ENCODE assay signal across 9 cellular contexts in genomic region chr17:41734139-41734948, GRCh38. TPM values are rescaled to one million over a fixed set of nuclear protein-coding genes. Genes with fewer than 3 reads are reported as not detected.
DNase-seq lines count a peak whose midpoint lies in the region; ATAC-seq, FAIRE-seq and TF ChIP-seq lines count a peak whose summit lies in the region.
"Had no signal": no experiment of that assay in that cellular context is flagged by ENCODE, and none has a peak within 500 bp of the region (broad histone marks: within the 10 kb centered on the region; RNA-seq: fewer than 3 reads in every experiment).

A gene with protein sequence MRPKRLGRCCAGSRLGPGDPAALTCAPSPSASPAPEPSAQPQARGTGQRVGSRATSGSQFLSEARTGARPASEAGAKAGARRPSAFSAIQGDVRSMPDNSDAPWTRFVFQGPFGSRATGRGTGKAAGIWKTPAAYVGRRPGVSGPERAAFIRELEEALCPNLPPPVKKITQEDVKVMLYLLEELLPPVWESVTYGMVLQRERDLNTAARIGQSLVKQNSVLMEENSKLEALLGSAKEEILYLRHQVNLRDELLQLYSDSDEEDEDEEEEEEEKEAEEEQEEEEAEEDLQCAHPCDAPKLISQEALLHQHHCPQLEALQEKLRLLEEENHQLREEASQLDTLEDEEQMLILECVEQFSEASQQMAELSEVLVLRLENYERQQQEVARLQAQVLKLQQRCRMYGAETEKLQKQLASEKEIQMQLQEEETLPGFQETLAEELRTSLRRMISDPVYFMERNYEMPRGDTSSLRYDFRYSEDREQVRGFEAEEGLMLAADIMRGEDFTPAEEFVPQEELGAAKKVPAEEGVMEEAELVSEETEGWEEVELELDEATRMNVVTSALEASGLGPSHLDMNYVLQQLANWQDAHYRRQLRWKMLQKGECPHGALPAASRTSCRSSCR (minus strand): TSS chr17:41734643. CDS start chr17:41734634, 9 bp downstream.

- CTCF ChIA-PET in HepG2 (lab: Yijun Ruan, JAX; ENCODE audit: low intra/inter-chr PET ratio, low total read pairs): no interaction called here

- in situ Hi-C loops in HepG2 (cut with HindIII; ENCODE audit: extremely low pct_ligation_motif_present, low pct_unique_long_range_greater_than_20kb): no loop called here

- H4K20me1 ChIP-seq in HepG2 (ENCODE audit: insufficient read depth, low read length): no peaks in the 10 kb centered on the region

- peaks cover 26% of the 10 kb centered on the region for H3K4me1 ChIP-seq in HepG2 (ENCODE audit: insufficient read depth, low read length)
- no peaks in the 10 kb centered on the region for H3K4me1 ChIP-seq in thymus (ENCODE audit: control insufficient read depth, insufficient read depth, low read length)

- POLR2A ChIA-PET in HepG2 (lab: Yijun Ruan, JAX): interaction anchor here (0.6 to 1.9 kb wide), 7 partner anchors 11 to 225 kb away, joined by 3 to 6 read pairs (median 4); partner anchors contain the start of genes EIF1, JUP and P3H4

- no peak for TF ChIP-seq CTCF in HepG2 (CRISPR knock-in tag; IDR thresholded peaks at IDR 0.05)

- no peak within 1 kb of the TSS for H3K9ac ChIP-seq in HepG2 (ENCODE audit: insufficient read depth, low read depth, low read length)

- no peak for FAIRE-seq in HepG2 (lab: Jason Lieb, UNC)

- H3K27me3 ChIP-seq in HepG2 (ENCODE audit: control insufficient read depth in 1 of 2, insufficient read depth in 2 of 2, low read length in 2 of 2) (peaks cover 25 to 74% of the 10 kb centered on the region in 2 experiments), thymus (ENCODE audit: control insufficient read depth, insufficient read depth) (peaks cover 47% of the 10 kb centered on the region)

- peak within 1 kb of the TSS; percentile 76 for H3K4me2 ChIP-seq in HepG2 (ENCODE audit: low read depth, low read length)

- H3K9me3 ChIP-seq in HepG2 (ENCODE audit: low read length): no peaks in the 10 kb centered on the region
- H3K9me3 ChIP-seq in thymus (ENCODE audit: control insufficient read depth): no peaks in the 10 kb centered on the region
- H3K9me3 ChIP-seq: SJSA1 had no signal

- 3% methylated on average over 44 of the region's 77 CpGs for WGBS in HepG2 (ENCODE audit: low lambda C conversion rate)
- WGBS in thymus: 3% methylated on average over 77 of the region's 77 CpGs

- intact Hi-C loops in HepG2 (cut with micrococcal nuclease; ENCODE audit: unreplicated experiment): no loop called here

- H3K79me2 ChIP-seq in HepG2 (ENCODE audit: insufficient read depth, low read length): no peaks in the 10 kb centered on the region

- H3K36me3 ChIP-seq in HepG2 (replicated peaks in 1 of 2; ENCODE audit: control insufficient read depth in 1 of 2, insufficient read depth in 2 of 2, low read length in 2 of 2) (no peaks in the 10 kb centered on the region), thymus (ENCODE audit: control insufficient read depth, insufficient read depth) (no peaks in the 10 kb centered on the region)
- H3K36me3 ChIP-seq: SJSA1 had no signal

- peak within 1 kb of the TSS; percentile 29 for H3K27ac ChIP-seq in cingulate gyrus (ENCODE audit: low read depth, low read length)
- no peak within 1 kb of the TSS for H3K27ac ChIP-seq in HepG2 (ENCODE audit: extremely low read length, insufficient read depth, low read length)
- H3K27ac ChIP-seq in thymus (ENCODE audit: low read depth): no peak within 1 kb of the TSS
- H3K27ac ChIP-seq: SJSA1 had no signal

- peak; percentile 84 to 90 for TF ChIP-seq POLR2A in HepG2 (IDR thresholded peaks at IDR 0.05; ENCODE audit: insufficient read depth in 1 of 2, low read depth in 2 of 2, low read length in 2 of 2)

- H2AFZ ChIP-seq in HepG2 (ENCODE audit: low read length): no peak within 1 kb of the TSS

- BruUV-seq in HepG2 (replicated peaks; lab: Mats Ljungman, UMichigan): no TSS peak

- ATAC-seq in HepG2 (peak; percentile 57), HG03354 (IDR thresholded peaks at IDR 0.05; ENCODE audit: poor library complexity, severe bottlenecking, unreplicated experiment) (no peak)

- H3K4me3 ChIP-seq in GM08714 (ENCODE audit: low read length): 0 out of 2 replicates have a peak within 1 kb of the TSS, but pooled peaks have one; percentile 13
- peak within 1 kb of the TSS; percentile 48 to 72 (median 58) for H3K4me3 ChIP-seq in HepG2 (replicated peaks in 1 of 3; ENCODE audit: insufficient read depth in 1 of 3, low read depth in 2 of 3, low read length in 3 of 3)
- H3K4me3 ChIP-seq in thymus (ENCODE audit: low read length): peak within 1 kb of the TSS; percentile 29
- H3K4me3 ChIP-seq: SJSA1 had no signal

- no peak for TF ChIP-seq EP300 in HepG2 (IDR thresholded peaks at IDR 0.05; ENCODE audit: low read depth in 2 of 2, low read length in 2 of 2)
- TF ChIP-seq EP300 in HepG2 (CRISPR knock-in tag; IDR thresholded peaks at IDR 0.05; ENCODE audit: borderline replicate concordance): 0 out of 2 replicates have a peak, but pooled peaks have one; percentile 13

- no peak for TF ChIP-seq RAD21 in HepG2 (CRISPR knock-in tag; IDR thresholded peaks at IDR 0.05)

- DNase-seq in HepG2 (ENCODE audit: low spot score) (no peak), NCI-H524 treated with DMSO at 0.1 percent for 48 hours (lab: John Stamatoyannopoulos, UW) (no peak), T-helper 9 cell (no peak)

TF ChIP-seq in PFSK-1, 5 proteins besides CTCF, POLR2A, EP300 and RAD21 (continues in another document):
- TF ChIP-seq FOXP2 (optimal IDR thresholded peaks at IDR 0.05; ENCODE audit: borderline replicate concordance, extremely low read depth, extremely low read length, insufficient read depth) (peak; percentile 14), SIN3A (IDR thresholded peaks at IDR 0.05; ENCODE audit: borderline replicate concordance, insufficient read depth, low read length) (no peak)

TF ChIP-seq in HepG2, 621 proteins besides CTCF, POLR2A, EP300 and RAD21 (continues in another document):
- TF ChIP-seq ETV6 (CRISPR knock-in tag; conservative IDR thresholded peaks at IDR 0.05) (peak; percentile 29; the same call in 1 of the 2 replicates), ZNF33A (CRISPR knock-in tag; IDR thresholded peaks at IDR 0.05; ENCODE audit: borderline replicate concordance) (no peak), DNMT3B (CRISPR knock-in tag; conservative IDR thresholded peaks at IDR 0.05) (no peak), MBNL3 (CRISPR knock-in tag; conservative IDR thresholded peaks at IDR 0.05) (no peak)
- TF ChIP-seq, protein P1, sequence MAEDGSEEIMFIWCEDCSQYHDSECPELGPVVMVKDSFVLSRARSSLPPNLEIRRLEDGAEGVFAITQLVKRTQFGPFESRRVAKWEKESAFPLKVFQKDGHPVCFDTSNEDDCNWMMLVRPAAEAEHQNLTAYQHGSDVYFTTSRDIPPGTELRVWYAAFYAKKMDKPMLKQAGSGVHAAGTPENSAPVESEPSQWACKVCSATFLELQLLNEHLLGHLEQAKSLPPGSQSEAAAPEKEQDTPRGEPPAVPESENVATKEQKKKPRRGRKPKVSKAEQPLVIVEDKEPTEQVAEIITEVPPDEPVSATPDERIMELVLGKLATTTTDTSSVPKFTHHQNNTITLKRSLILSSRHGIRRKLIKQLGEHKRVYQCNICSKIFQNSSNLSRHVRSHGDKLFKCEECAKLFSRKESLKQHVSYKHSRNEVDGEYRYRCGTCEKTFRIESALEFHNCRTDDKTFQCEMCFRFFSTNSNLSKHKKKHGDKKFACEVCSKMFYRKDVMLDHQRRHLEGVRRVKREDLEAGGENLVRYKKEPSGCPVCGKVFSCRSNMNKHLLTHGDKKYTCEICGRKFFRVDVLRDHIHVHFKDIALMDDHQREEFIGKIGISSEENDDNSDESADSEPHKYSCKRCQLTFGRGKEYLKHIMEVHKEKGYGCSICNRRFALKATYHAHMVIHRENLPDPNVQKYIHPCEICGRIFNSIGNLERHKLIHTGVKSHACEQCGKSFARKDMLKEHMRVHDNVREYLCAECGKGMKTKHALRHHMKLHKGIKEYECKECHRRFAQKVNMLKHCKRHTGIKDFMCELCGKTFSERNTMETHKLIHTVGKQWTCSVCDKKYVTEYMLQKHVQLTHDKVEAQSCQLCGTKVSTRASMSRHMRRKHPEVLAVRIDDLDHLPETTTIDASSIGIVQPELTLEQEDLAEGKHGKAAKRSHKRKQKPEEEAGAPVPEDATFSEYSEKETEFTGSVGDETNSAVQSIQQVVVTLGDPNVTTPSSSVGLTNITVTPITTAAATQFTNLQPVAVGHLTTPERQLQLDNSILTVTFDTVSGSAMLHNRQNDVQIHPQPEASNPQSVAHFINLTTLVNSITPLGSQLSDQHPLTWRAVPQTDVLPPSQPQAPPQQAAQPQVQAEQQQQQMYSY (CRISPR knock-in tag; IDR thresholded peaks at IDR 0.05): peak; percentile 41; the same call in 1 of the 2 replicates

RNA-seq across cellular contexts. Expression of the gene that starts here (rescaled TPM):
- polyA plus RNA-seq in PFSK-1 (2012; ENCODE audit: insufficient read length, low read depth): 1.7 TPM
- 0.07 and 0.08 TPM in 2 replicates for total RNA-seq in HepG2 (2016; rRNA removed; fragmentation: Illumina TruSeq; extraction: Trizol)
- not detected in 2 replicates for total RNA-seq in HepG2 (2016; cell fraction: cytosol; rRNA removed; fragmentation: Illumina TruSeq; extraction: Trizol; ENCODE audit: low read depth)
- 0.07 and 0.11 TPM in 2 replicates for total RNA-seq in HepG2 (2016; cell fraction: insoluble cytoplasmic fraction; rRNA removed; fragmentation: Illumina TruSeq; extraction: Trizol)
- total RNA-seq in HepG2 (2016; cell fraction: membrane; rRNA removed; fragmentation: Illumina TruSeq; extraction: Trizol): 0.03 TPM in 1 of 2 replicates, not detected in the other
- 0.12 TPM in 1 of 2 replicates, not detected in the other for total RNA-seq in HepG2 (2016; cell fraction: nucleus; rRNA removed; fragmentation: Illumina TruSeq; extraction: Trizol)
- 0.07 and 0.30 TPM in 2 replicates for polyA plus RNA-seq in HepG2 (2011; rRNA removed)
- polyA plus RNA-seq in HepG2 (2011; cell fraction: cytosol; rRNA removed): 0.07 and 0.08 TPM in 2 replicates
- polyA plus RNA-seq in HepG2 (2011; cell fraction: nucleus; rRNA removed): 1.1 TPM in 2 replicates
- polyA plus RNA-seq in HepG2 (2012): 0.13 and 0.19 TPM in 2 replicates
- not detected in 2 replicates for polyA plus RNA-seq in HepG2 (2016; cell fraction: cytosol; fragmentation: Illumina TruSeq; extraction: Trizol; ENCODE audit: low read depth)
- 0.11 TPM in 1 of 2 replicates, not detected in the other for polyA plus RNA-seq in HepG2 (2016; cell fraction: insoluble cytoplasmic fraction; fragmentation: Illumina TruSeq; extraction: Trizol; ENCODE audit: low read depth)
- polyA plus RNA-seq in HepG2 (2016; cell fraction: membrane; fragmentation: Illumina TruSeq; extraction: Trizol; ENCODE audit: low read depth): not detected in 2 replicates
- polyA plus RNA-seq in HepG2 (2016; cell fraction: nucleus; fragmentation: Illumina TruSeq; extraction: Trizol; ENCODE audit: insufficient read depth, low read depth): 0.11 and 0.15 TPM in 2 replicates
- polyA minus RNA-seq in HepG2 (2011; rRNA and poly(A)+ RNA removed; ENCODE audit: low replicate concordance): 0.07 TPM in 1 of 2 replicates, not detected in the other
- polyA minus RNA-seq in HepG2 (2011; cell fraction: cytosol; rRNA and poly(A)+ RNA removed): not detected in 2 replicates
- 0.12 and 0.26 TPM in 2 replicates for polyA minus RNA-seq in HepG2 (2011; cell fraction: nucleus; rRNA and poly(A)+ RNA removed)
- polyA plus RNA-seq in thymus: 4.0 TPM
- total RNA-seq: SJSA1 had no signal
